27 cellular contexts compared by ENCODE assay signal in the genomic region with DNA sequence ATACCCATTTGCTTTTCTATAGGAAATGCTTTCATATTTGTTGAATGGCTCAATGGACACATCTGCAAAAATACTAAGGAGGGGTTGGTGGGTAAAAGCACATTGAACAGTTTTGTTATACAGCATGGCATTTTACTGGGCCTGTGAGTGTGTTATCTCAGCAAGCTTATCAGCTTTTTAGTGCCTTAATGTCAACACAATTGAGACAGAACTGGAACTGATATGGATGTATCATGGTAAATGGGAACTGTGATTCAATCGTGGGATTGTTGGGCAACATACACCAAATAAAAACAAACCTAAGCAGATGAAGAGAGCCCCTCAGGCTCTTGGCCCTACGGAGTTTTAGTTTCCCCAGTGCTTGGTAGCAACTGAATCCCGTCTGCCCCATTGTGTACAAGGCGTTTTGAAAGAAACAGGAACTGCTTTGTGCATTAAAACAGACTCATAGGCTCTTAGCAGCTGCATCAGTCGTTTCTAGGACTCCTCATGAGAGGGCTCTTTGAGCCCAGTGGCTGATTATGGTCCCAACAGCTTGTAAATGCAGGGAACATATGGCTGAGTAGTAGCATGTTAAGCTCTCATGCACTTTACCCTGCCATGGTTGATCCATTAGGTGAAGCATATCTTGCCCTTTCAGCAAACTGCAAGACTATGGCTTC. TPM values are rescaled to one million over a fixed set of nuclear protein-coding genes. Genes with fewer than 3 reads are reported as not detected.
A peak's percentile ranks its signal among the peaks of the same experiment; 100 is the strongest.
DNase-seq lines count a peak whose midpoint lies in the region; ATAC-seq, FAIRE-seq and TF ChIP-seq lines count a peak whose summit lies in the region.
"Had no signal": no experiment of that assay in that cellular context is flagged by ENCODE, and none has a peak within 500 bp of the region (broad histone marks: within the 10 kb centered on the region; RNA-seq: fewer than 3 reads in every experiment).

No MANE protein-coding gene starts in this region.

- no peak for ATAC-seq in HG03139 (IDR thresholded peaks at IDR 0.05; ENCODE audit: unreplicated experiment)
- ATAC-seq: activated CD8-positive, alpha-beta T cell treated with anti-CD3 and anti-CD28 coated beads for 36 hours; left ventricle myocardium superior; T-helper 17 cell had no signal

- TF ChIP-seq POLR2A in NB4 (IDR thresholded peaks at IDR 0.05; ENCODE audit: extremely low read depth, insufficient read length) = no peak
- no peak for TF ChIP-seq POLR2A in erythroblast (IDR thresholded peaks at IDR 0.05; ENCODE audit: low read length)

- H3K4me3 ChIP-seq in NB4 (ENCODE audit: low read depth, low read length) = no peak overlapping the region
- H3K4me3 ChIP-seq: ascending aorta, esophagus squamous epithelium, spleen had no signal

- TF ChIP-seq CTCF in D721Med (IDR thresholded peaks at IDR 0.05; ENCODE audit: insufficient read depth, missing control alignments) (no peak), NB4 (IDR thresholded peaks at IDR 0.05; ENCODE audit: low read depth, low read length) (no peak)

- no peak for DNase-seq in D721Med (ENCODE audit: insufficient read length, low spot score)
- DNase-seq in NB4 (ENCODE audit: low read depth) = peak; percentile 8
- DNase-seq in RPMI7951 (ENCODE audit: low read depth) = peak; percentile 5
- DNase-seq in iris pigment epithelial cell (ENCODE audit: low read depth) = peak; percentile 3
- DNase-seq in erythroblast (lab: John Stamatoyannopoulos, UW) = no peak
- DNase-seq in stimulated activated CD4-positive, alpha-beta T cell treated with anti-CD3 and anti-CD28 coated beads, Interleukin-4, amount 100 ng/mL, for 24 hours = no peak
- no peak for DNase-seq in activated naive CD4-positive, alpha-beta T cell (lab: John Stamatoyannopoulos, UW)
- DNase-seq: activated B cell treated with CpG ODN at 0.5 μM for 24 hours; activated CD8-positive, alpha-beta T cell treated with anti-CD3 and anti-CD28 coated beads for 36 hours; activated naive CD4-positive, alpha-beta T cell treated with anti-CD3 and anti-CD28 coated beads, Interleukin-2, amount 10 ng/mL, durations not matched to agents 7 days and 5 days; activated T-cell treated with anti-CD3 and anti-CD28 coated beads, Interleukin-2, amount 50 U/mL, for 24 hours; CD8-positive, alpha-beta memory T cell; cerebellar nuclear complex; effector CD4-positive, alpha-beta T cell; esophagus squamous epithelium; left ventricle myocardium superior; NCI-H510A treated with DMSO at 0.1 percent for 48 hours; SIG-M5; spleen; stimulated activated CD8-positive, alpha-beta memory T cell treated with anti-CD3 and anti-CD28 coated beads, Interleukin-4, amount 100 ng/mL, for 48 hours; T-helper 17 cell had no signal

- FAIRE-seq in D721Med (lab: Jason Lieb, UNC) = peak; percentile 81

RNA-seq across cellular contexts. Expression of a gene that starts 7.3 kb away (rescaled TPM):
- total RNA-seq in RPMI7951 (2014; rRNA removed; shearing (Covaris generic)) = not detected in 2 replicates
- total RNA-seq: activated B cell treated with CpG ODN at 0.5 μM for 24 hours; activated CD8-positive, alpha-beta T cell treated with anti-CD3 and anti-CD28 coated beads for 36 hours; ascending aorta; CD8-positive, alpha-beta memory T cell; esophagus squamous epithelium; H4; left ventricle myocardium superior; OCI-LY7; renal cortical epithelial cell; spleen; subcutaneous adipose tissue; T-helper 17 cell had no signal

RNA-seq across cellular contexts. Expression of a gene that starts 23.6 kb away (rescaled TPM):
- 19.5 and 19.7 TPM in 2 replicates for total RNA-seq in RPMI7951 (2014; rRNA removed; shearing (Covaris generic))

RNA-seq across cellular contexts. Expression of a gene that starts 38.4 kb away (rescaled TPM):
- total RNA-seq in RPMI7951 (2014; rRNA removed; shearing (Covaris generic)) = 13.2 and 14.1 TPM in 2 replicates

Comparison
In these comparisons a context has a peak if more than half of its experiments do, and no peak if none do; other contexts are left out.
1. DNase-seq: peak in NB4 (single experiment), RPMI7951 (single experiment) and iris pigment epithelial cell (single experiment); none in D721Med (single experiment), erythroblast (0 of 2), stimulated activated CD4-positive, alpha-beta T cell treated with anti-CD3 and anti-CD28 coated beads, Interleukin-4, amount 100 ng/mL, for 24 hours (single experiment) and activated naive CD4-positive, alpha-beta T cell (0 of 4).